In the genomic region with DNA sequence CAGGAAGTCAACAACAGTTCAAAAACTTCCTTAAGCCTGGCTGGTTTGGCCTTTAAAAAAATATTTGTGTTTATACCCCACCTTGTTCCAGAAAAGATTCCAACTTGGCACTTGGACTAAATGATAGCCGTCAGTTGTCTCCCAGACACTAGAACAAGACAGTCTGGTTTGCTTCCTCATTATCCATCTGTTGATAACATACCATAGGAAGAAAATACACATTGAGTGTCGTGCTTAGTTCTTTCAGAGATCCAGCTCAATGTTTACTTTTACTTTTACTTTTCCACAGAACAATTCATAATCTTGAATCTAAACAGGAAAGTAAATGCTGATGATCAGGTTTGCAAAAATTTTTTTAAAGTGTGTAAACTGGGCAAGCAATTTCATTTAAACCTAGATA, we compare ENCODE assay signal across 1 cellular context.
TF ChIP-seq lines count a peak whose summit lies in the region.

No MANE protein-coding gene starts in this region.

TF ChIP-seq in IMR-90, 13 proteins besides CTCF, POLR2A, EP300 and RAD21:
- TF ChIP-seq, protein P1, sequence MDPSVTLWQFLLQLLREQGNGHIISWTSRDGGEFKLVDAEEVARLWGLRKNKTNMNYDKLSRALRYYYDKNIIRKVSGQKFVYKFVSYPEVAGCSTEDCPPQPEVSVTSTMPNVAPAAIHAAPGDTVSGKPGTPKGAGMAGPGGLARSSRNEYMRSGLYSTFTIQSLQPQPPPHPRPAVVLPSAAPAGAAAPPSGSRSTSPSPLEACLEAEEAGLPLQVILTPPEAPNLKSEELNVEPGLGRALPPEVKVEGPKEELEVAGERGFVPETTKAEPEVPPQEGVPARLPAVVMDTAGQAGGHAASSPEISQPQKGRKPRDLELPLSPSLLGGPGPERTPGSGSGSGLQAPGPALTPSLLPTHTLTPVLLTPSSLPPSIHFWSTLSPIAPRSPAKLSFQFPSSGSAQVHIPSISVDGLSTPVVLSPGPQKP (IDR thresholded peaks at IDR 0.05; ENCODE audit: borderline replicate concordance, low read depth, low read length) = no peak
- TF ChIP-seq MXI1 (IDR thresholded peaks at IDR 0.05; ENCODE audit: borderline replicate concordance, low read depth, low read length) = no peak
- no peak for TF ChIP-seq RFX5 (IDR thresholded peaks at IDR 0.05; ENCODE audit: low read depth, low read length)
- TF ChIP-seq MAFK (IDR thresholded peaks at IDR 0.05; ENCODE audit: low read depth, low read length) = no peak
- no peak for TF ChIP-seq CEBPB (IDR thresholded peaks at IDR 0.05; ENCODE audit: low read depth, low read length)
- no peak for TF ChIP-seq BHLHE40 (IDR thresholded peaks at IDR 0.05; ENCODE audit: low read depth, low read length)
- TF ChIP-seq MAZ (IDR thresholded peaks at IDR 0.05; ENCODE audit: borderline replicate concordance, low read depth, low read length) = no peak
- no peak for TF ChIP-seq FOS (IDR thresholded peaks at IDR 0.05; ENCODE audit: low read depth, low read length)
- TF ChIP-seq, protein P2, sequence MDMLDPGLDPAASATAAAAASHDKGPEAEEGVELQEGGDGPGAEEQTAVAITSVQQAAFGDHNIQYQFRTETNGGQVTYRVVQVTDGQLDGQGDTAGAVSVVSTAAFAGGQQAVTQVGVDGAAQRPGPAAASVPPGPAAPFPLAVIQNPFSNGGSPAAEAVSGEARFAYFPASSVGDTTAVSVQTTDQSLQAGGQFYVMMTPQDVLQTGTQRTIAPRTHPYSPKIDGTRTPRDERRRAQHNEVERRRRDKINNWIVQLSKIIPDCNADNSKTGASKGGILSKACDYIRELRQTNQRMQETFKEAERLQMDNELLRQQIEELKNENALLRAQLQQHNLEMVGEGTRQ (IDR thresholded peaks at IDR 0.05; ENCODE audit: low read depth, low read length) = no peak
- TF ChIP-seq NFE2L2 (IDR thresholded peaks at IDR 0.05; ENCODE audit: low read depth, low read length) = no peak
- no peak for TF ChIP-seq SMC3 (IDR thresholded peaks at IDR 0.05; ENCODE audit: low read depth, low read length)
- TF ChIP-seq RCOR1 (IDR thresholded peaks at IDR 0.05; ENCODE audit: insufficient replicate concordance, low read length) = no peak
- no peak for TF ChIP-seq CHD1 (IDR thresholded peaks at IDR 0.05; ENCODE audit: low read depth, low read length)
